1 cellular context compared by ENCODE assay signal in the genomic region with DNA sequence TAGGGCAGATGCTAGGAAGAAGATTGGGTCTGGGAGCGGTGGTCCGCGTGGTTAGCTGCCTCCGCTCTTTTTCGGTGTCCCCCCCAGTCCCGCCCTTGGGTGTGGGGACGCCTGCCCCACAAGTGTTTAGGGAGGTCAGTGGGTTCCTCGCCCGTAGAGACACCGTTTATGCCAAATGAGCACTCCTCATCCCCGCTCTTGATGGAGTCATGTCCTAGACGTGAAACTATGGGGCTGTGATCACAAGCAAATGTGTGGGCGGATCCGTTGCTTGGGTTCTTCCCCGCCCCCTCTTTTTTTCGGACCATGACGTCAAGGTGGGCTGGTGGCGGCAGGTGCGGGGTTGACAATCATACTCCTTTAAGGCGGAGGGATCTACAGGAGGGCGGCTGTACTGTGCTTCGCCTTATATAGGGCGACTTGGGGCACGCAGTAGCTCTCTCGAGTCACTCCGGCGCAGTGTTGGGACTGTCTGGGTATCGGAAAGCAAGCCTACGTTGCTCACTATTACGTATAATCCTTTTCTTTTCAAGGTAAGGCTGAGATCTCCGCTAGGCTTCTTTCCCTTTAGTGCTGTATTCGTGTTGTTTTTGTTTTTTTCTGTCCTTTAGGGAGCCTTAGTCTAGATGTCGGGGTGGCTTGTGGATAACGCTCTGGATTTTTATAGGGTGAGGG.
TF ChIP-seq lines count a peak whose summit lies in the region.

A gene (plus strand): TSS at position 439 of the 675 bp plus-strand sequence. CDS start 1,529 bp downstream, outside the sequence.

TF ChIP-seq in GM12878, 131 proteins besides CTCF, POLR2A, EP300 and RAD21 (continued from another document and continues in another):
- TF ChIP-seq ZBED1 (IDR thresholded peaks at IDR 0.05; ENCODE audit: borderline replicate concordance), result peak; percentile 91
- no peak for TF ChIP-seq ZNF274 (IDR thresholded peaks at IDR 0.05; ENCODE audit: insufficient read depth, insufficient read length)
- TF ChIP-seq RFX5 (IDR thresholded peaks at IDR 0.05; ENCODE audit: low read depth, low read length), result no peak
- TF ChIP-seq, protein P1, sequence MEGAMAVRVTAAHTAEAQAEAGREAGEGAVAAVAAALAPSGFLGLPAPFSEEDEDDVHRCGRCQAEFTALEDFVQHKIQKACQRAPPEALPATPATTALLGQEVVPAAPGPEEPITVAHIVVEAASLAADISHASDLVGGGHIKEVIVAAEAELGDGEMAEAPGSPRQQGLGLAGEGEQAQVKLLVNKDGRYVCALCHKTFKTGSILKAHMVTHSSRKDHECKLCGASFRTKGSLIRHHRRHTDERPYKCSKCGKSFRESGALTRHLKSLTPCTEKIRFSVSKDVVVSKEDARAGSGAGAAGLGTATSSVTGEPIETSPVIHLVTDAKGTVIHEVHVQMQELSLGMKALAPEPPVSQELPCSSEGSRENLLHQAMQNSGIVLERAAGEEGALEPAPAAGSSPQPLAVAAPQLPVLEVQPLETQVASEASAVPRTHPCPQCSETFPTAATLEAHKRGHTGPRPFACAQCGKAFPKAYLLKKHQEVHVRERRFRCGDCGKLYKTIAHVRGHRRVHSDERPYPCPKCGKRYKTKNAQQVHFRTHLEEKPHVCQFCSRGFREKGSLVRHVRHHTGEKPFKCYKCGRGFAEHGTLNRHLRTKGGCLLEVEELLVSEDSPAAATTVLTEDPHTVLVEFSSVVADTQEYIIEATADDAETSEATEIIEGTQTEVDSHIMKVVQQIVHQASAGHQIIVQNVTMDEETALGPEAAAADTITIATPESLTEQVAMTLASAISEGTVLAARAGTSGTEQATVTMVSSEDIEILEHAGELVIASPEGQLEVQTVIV (IDR thresholded peaks at IDR 0.05; ENCODE audit: borderline replicate concordance, partially characterized antibody), result peak; percentile 59
- TF ChIP-seq NFXL1 (IDR thresholded peaks at IDR 0.05; ENCODE audit: borderline replicate concordance), result no peak
- peak; percentile 2 to 8; a peak in 1 of 4 replicates for TF ChIP-seq IKZF2 (IDR thresholded peaks at IDR 0.05)
- TF ChIP-seq MYB (IDR thresholded peaks at IDR 0.05; ENCODE audit: borderline replicate concordance, low read depth, low read length), result 0 out of 2 replicates have a peak, but pooled peaks have one; percentile 19
- TF ChIP-seq, protein P2, sequence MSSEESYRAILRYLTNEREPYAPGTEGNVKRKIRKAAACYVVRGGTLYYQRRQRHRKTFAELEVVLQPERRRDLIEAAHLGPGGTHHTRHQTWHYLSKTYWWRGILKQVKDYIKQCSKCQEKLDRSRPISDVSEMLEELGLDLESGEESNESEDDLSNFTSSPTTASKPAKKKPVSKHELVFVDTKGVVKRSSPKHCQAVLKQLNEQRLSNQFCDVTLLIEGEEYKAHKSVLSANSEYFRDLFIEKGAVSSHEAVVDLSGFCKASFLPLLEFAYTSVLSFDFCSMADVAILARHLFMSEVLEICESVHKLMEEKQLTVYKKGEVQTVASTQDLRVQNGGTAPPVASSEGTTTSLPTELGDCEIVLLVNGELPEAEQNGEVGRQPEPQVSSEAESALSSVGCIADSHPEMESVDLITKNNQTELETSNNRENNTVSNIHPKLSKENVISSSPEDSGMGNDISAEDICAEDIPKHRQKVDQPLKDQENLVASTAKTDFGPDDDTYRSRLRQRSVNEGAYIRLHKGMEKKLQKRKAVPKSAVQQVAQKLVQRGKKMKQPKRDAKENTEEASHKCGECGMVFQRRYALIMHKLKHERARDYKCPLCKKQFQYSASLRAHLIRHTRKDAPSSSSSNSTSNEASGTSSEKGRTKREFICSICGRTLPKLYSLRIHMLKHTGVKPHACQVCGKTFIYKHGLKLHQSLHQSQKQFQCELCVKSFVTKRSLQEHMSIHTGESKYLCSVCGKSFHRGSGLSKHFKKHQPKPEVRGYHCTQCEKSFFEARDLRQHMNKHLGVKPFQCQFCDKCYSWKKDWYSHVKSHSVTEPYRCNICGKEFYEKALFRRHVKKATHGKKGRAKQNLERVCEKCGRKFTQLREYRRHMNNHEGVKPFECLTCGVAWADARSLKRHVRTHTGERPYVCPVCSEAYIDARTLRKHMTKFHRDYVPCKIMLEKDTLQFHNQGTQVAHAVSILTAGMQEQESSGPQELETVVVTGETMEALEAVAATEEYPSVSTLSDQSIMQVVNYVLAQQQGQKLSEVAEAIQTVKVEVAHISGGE (CRISPR knock-in tag; IDR thresholded peaks at IDR 0.05), result no peak
- peak; percentile 79 for TF ChIP-seq TARDBP (IDR thresholded peaks at IDR 0.05; ENCODE audit: borderline replicate concordance)
- TF ChIP-seq SMC3 (IDR thresholded peaks at IDR 0.05; ENCODE audit: borderline replicate concordance, low read length), result no peak
- no peak for TF ChIP-seq ASH2L (IDR thresholded peaks at IDR 0.05; ENCODE audit: borderline replicate concordance, low read depth)
- TF ChIP-seq NFYA (IDR thresholded peaks at IDR 0.05; ENCODE audit: borderline replicate concordance, low read depth, low read length), result no peak
- peak; percentile 9 for TF ChIP-seq MYC (IDR thresholded peaks at IDR 0.05; ENCODE audit: insufficient read depth, insufficient read length, insufficient replicate concordance, low read length, severe bottlenecking)
- TF ChIP-seq NBN (IDR thresholded peaks at IDR 0.05), result peak; percentile 98
- no peak for TF ChIP-seq ZNF24 (IDR thresholded peaks at IDR 0.05)
- TF ChIP-seq BRCA1 (IDR thresholded peaks at IDR 0.05; ENCODE audit: low read depth, low read length), result no peak
- peak; percentile 16; the same call in 1 of the 2 replicates for TF ChIP-seq TCF7 (IDR thresholded peaks at IDR 0.05; ENCODE audit: borderline replicate concordance)
- peak; percentile 44 for TF ChIP-seq IRF4 (IDR thresholded peaks at IDR 0.05; ENCODE audit: low read depth, low read length)
- TF ChIP-seq, protein P3, sequence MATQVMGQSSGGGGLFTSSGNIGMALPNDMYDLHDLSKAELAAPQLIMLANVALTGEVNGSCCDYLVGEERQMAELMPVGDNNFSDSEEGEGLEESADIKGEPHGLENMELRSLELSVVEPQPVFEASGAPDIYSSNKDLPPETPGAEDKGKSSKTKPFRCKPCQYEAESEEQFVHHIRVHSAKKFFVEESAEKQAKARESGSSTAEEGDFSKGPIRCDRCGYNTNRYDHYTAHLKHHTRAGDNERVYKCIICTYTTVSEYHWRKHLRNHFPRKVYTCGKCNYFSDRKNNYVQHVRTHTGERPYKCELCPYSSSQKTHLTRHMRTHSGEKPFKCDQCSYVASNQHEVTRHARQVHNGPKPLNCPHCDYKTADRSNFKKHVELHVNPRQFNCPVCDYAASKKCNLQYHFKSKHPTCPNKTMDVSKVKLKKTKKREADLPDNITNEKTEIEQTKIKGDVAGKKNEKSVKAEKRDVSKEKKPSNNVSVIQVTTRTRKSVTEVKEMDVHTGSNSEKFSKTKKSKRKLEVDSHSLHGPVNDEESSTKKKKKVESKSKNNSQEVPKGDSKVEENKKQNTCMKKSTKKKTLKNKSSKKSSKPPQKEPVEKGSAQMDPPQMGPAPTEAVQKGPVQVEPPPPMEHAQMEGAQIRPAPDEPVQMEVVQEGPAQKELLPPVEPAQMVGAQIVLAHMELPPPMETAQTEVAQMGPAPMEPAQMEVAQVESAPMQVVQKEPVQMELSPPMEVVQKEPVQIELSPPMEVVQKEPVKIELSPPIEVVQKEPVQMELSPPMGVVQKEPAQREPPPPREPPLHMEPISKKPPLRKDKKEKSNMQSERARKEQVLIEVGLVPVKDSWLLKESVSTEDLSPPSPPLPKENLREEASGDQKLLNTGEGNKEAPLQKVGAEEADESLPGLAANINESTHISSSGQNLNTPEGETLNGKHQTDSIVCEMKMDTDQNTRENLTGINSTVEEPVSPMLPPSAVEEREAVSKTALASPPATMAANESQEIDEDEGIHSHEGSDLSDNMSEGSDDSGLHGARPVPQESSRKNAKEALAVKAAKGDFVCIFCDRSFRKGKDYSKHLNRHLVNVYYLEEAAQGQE (IDR thresholded peaks at IDR 0.05; ENCODE audit: low read depth, low read length), result 0 out of 2 replicates have a peak, but pooled peaks have one; percentile 62
- TF ChIP-seq, protein P4, sequence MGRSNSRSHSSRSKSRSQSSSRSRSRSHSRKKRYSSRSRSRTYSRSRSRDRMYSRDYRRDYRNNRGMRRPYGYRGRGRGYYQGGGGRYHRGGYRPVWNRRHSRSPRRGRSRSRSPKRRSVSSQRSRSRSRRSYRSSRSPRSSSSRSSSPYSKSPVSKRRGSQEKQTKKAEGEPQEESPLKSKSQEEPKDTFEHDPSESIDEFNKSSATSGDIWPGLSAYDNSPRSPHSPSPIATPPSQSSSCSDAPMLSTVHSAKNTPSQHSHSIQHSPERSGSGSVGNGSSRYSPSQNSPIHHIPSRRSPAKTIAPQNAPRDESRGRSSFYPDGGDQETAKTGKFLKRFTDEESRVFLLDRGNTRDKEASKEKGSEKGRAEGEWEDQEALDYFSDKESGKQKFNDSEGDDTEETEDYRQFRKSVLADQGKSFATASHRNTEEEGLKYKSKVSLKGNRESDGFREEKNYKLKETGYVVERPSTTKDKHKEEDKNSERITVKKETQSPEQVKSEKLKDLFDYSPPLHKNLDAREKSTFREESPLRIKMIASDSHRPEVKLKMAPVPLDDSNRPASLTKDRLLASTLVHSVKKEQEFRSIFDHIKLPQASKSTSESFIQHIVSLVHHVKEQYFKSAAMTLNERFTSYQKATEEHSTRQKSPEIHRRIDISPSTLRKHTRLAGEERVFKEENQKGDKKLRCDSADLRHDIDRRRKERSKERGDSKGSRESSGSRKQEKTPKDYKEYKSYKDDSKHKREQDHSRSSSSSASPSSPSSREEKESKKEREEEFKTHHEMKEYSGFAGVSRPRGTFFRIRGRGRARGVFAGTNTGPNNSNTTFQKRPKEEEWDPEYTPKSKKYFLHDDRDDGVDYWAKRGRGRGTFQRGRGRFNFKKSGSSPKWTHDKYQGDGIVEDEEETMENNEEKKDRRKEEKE (IDR thresholded peaks at IDR 0.05), result no peak
- TF ChIP-seq, protein P5, sequence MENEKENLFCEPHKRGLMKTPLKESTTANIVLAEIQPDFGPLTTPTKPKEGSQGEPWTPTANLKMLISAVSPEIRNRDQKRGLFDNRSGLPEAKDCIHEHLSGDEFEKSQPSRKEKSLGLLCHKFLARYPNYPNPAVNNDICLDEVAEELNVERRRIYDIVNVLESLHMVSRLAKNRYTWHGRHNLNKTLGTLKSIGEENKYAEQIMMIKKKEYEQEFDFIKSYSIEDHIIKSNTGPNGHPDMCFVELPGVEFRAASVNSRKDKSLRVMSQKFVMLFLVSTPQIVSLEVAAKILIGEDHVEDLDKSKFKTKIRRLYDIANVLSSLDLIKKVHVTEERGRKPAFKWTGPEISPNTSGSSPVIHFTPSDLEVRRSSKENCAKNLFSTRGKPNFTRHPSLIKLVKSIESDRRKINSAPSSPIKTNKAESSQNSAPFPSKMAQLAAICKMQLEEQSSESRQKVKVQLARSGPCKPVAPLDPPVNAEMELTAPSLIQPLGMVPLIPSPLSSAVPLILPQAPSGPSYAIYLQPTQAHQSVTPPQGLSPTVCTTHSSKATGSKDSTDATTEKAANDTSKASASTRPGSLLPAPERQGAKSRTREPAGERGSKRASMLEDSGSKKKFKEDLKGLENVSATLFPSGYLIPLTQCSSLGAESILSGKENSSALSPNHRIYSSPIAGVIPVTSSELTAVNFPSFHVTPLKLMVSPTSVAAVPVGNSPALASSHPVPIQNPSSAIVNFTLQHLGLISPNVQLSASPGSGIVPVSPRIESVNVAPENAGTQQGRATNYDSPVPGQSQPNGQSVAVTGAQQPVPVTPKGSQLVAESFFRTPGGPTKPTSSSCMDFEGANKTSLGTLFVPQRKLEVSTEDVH (IDR thresholded peaks at IDR 0.05; ENCODE audit: low read depth, partially characterized antibody), result peak; percentile 81
- peak; percentile 97 for TF ChIP-seq CHD2 (IDR thresholded peaks at IDR 0.05; ENCODE audit: borderline replicate concordance, low read depth, low read length)
- TF ChIP-seq PAX8 (IDR thresholded peaks at IDR 0.05), result no peak
- peak; percentile 98 for TF ChIP-seq CBFB (IDR thresholded peaks at IDR 0.05; ENCODE audit: low read depth)
- TF ChIP-seq CHD1 (IDR thresholded peaks at IDR 0.05; ENCODE audit: low read depth, low read length), result peak; percentile 95; the same call in 1 of the 2 replicates
- 0 out of 2 replicates have a peak, but pooled peaks have one; percentile 46 for TF ChIP-seq GABPA (IDR thresholded peaks at IDR 0.05; ENCODE audit: low read depth)
- TF ChIP-seq MXI1 (IDR thresholded peaks at IDR 0.05; ENCODE audit: low read depth, low read length), result no peak
- TF ChIP-seq, protein P6, sequence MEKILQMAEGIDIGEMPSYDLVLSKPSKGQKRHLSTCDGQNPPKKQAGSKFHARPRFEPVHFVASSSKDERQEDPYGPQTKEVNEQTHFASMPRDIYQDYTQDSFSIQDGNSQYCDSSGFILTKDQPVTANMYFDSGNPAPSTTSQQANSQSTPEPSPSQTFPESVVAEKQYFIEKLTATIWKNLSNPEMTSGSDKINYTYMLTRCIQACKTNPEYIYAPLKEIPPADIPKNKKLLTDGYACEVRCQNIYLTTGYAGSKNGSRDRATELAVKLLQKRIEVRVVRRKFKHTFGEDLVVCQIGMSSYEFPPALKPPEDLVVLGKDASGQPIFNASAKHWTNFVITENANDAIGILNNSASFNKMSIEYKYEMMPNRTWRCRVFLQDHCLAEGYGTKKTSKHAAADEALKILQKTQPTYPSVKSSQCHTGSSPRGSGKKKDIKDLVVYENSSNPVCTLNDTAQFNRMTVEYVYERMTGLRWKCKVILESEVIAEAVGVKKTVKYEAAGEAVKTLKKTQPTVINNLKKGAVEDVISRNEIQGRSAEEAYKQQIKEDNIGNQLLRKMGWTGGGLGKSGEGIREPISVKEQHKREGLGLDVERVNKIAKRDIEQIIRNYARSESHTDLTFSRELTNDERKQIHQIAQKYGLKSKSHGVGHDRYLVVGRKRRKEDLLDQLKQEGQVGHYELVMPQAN (conservative IDR thresholded peaks at IDR 0.05), result no peak; the same call in 1 of the 2 replicates
- TF ChIP-seq BMI1 (IDR thresholded peaks at IDR 0.05; ENCODE audit: borderline replicate concordance), result no peak
- TF ChIP-seq, protein P7, sequence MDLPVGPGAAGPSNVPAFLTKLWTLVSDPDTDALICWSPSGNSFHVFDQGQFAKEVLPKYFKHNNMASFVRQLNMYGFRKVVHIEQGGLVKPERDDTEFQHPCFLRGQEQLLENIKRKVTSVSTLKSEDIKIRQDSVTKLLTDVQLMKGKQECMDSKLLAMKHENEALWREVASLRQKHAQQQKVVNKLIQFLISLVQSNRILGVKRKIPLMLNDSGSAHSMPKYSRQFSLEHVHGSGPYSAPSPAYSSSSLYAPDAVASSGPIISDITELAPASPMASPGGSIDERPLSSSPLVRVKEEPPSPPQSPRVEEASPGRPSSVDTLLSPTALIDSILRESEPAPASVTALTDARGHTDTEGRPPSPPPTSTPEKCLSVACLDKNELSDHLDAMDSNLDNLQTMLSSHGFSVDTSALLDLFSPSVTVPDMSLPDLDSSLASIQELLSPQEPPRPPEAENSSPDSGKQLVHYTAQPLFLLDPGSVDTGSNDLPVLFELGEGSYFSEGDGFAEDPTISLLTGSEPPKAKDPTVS (IDR thresholded peaks at IDR 0.05; ENCODE audit: low read depth, low read length), result peak; percentile 95
- TF ChIP-seq ZSCAN29 (IDR thresholded peaks at IDR 0.05), result 0 out of 2 replicates have a peak, but pooled peaks have one; percentile 35
- peak; percentile 65; the same call in 1 of the 2 replicates for TF ChIP-seq YY1 (IDR thresholded peaks at IDR 0.05; ENCODE audit: low read depth, low read length)
- TF ChIP-seq ATF7 (IDR thresholded peaks at IDR 0.05; ENCODE audit: low read depth), result peak; percentile 98
- TF ChIP-seq, protein P8, sequence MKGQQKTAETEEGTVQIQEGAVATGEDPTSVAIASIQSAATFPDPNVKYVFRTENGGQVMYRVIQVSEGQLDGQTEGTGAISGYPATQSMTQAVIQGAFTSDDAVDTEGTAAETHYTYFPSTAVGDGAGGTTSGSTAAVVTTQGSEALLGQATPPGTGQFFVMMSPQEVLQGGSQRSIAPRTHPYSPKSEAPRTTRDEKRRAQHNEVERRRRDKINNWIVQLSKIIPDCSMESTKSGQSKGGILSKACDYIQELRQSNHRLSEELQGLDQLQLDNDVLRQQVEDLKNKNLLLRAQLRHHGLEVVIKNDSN (IDR thresholded peaks at IDR 0.05; ENCODE audit: borderline replicate concordance, extremely low read length, insufficient read depth, low read depth, low read length), result no peak
- peak; percentile 84 to 91 for TF ChIP-seq BHLHE40 (IDR thresholded peaks at IDR 0.05; ENCODE audit: borderline replicate concordance in 1 of 2, low read depth in 2 of 2, low read length in 1 of 2)
